ENCODE assay signal across 7 cellular contexts in the genomic region with DNA sequence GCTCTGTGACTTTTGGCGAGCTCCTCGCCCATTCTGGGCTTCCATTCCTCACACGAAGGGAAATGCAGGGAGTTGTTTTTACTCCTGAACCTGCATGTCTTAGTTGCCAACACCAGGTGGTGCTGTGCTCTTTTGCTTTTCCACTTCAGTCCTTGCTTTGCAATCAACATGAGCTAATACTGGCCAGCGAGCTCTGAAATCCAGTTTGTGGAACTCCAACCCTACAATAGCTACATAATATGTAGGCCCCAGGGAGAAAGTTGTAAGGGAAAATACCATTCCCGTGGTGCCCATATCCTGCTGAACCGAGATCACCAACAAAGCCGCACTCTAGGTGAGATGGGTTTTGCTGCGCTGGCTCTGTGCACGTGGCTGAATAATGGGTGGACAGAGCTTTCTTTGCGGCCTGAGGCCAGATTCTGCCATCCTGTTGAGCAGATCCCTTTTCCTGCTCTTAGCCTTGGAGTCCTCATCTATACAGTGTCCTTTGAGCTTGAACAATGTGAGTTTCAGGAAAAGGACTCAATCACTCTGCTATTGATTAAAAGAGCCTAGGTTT. TPM values are rescaled to one million over a fixed set of nuclear protein-coding genes. Genes with fewer than 3 reads are reported as not detected.
DNase-seq lines count a peak whose midpoint lies in the region; FAIRE-seq and TF ChIP-seq lines count a peak whose summit lies in the region.

No MANE protein-coding gene starts in this region.

- H3K27ac ChIP-seq in osteoblast (ENCODE audit: low read depth, low read length) = peak overlapping the region; percentile 70

- no peak for FAIRE-seq in frontal cortex (lab: Jason Lieb, UNC)

- H3K4me3 ChIP-seq in osteoblast (ENCODE audit: insufficient read depth, low read length) = no peak overlapping the region

- no peak overlapping the region for H3K4me2 ChIP-seq in osteoblast (ENCODE audit: insufficient read depth, low read length)

- peak; percentile 84 for TF ChIP-seq CTCF in GM10266 (IDR thresholded peaks at IDR 0.05; ENCODE audit: control insufficient read depth, insufficient read depth, low read depth, missing control alignments)
- peak; percentile 88 for TF ChIP-seq CTCF in osteoblast (IDR thresholded peaks at IDR 0.05; ENCODE audit: extremely low read depth, low read depth, low read length)

- no peak overlapping the region for H2AFZ ChIP-seq in osteoblast (ENCODE audit: low read length)

- no peaks in the 10 kb centered on the region for H3K9me3 ChIP-seq in osteoblast (ENCODE audit: low read depth, low read length)

- H3K4me1 ChIP-seq in osteoblast (ENCODE audit: insufficient read depth, low read length) = peaks cover 61% of the 10 kb centered on the region

- H4K20me1 ChIP-seq in osteoblast (ENCODE audit: insufficient read depth, low read length) = no peaks in the 10 kb centered on the region

- H3K36me3 ChIP-seq in osteoblast (ENCODE audit: insufficient read depth, low read length) = no peaks in the 10 kb centered on the region

- peak; percentile 64 for DNase-seq in GM10266 (ENCODE audit: extremely low spot score)
- peak; percentile 61 for DNase-seq in HT1080 (ENCODE audit: low read depth)
- DNase-seq in OCI-M1 (lab: John Stamatoyannopoulos, UW) = peak; percentile 92
- peak; percentile 8 for DNase-seq in activated effector memory CD4-positive, alpha-beta T cell treated with Interleukin-2 at 50 U/mL for 16 hours
- peak; percentile 45 to 76 for DNase-seq in frontal cortex (ENCODE audit: low spot score in 2 of 2)
- peak; percentile 83 for DNase-seq in osteoblast (ENCODE audit: insufficient read length, low spot score, missing footprints)
- no peak for DNase-seq in OCI-M2 (lab: John Stamatoyannopoulos, UW; ENCODE audit: unreplicated experiment)

- no peaks in the 10 kb centered on the region for H3K79me2 ChIP-seq in osteoblast (ENCODE audit: insufficient read depth, low read length)

- H3K27me3 ChIP-seq in osteoblast (ENCODE audit: insufficient read depth, low read length) = no peaks in the 10 kb centered on the region

RNA-seq across cellular contexts. Expression of gene LSM3, which starts 25.0 kb away (rescaled TPM):
- 17.4 and 18.8 TPM in 2 replicates for total RNA-seq in HT1080 (2014; rRNA removed; shearing (Covaris generic))
- polyA plus RNA-seq in HT1080 (2015; cell fraction: cytosol; rRNA removed) = 20.8 and 22.0 TPM in 2 replicates
- polyA plus RNA-seq in HT1080 (2015; cell fraction: nucleus; rRNA removed) = 5.6 and 6.1 TPM in 2 replicates
- total RNA-seq in frontal cortex (13.5 TPM), osteoblast (5.1 and 5.6 TPM in 2 replicates)

RNA-seq across cellular contexts. Expression of gene XPC, which starts 25.2 kb away (rescaled TPM):
- 35.0 and 36.2 TPM in 2 replicates for total RNA-seq in HT1080 (2014; rRNA removed; shearing (Covaris generic))
- 33.7 and 42.0 TPM in 2 replicates for polyA plus RNA-seq in HT1080 (2015; cell fraction: cytosol; rRNA removed)
- 101 and 107 TPM in 2 replicates for polyA plus RNA-seq in HT1080 (2015; cell fraction: nucleus; rRNA removed)
- total RNA-seq in frontal cortex (9.8 TPM), osteoblast (50.1 and 52.1 TPM in 2 replicates)
